ENCODE assay signal across 21 cellular contexts in genomic region chr4:10267066-10267465, GRCh38.
"Had no signal": no experiment of that assay in that cellular context is flagged by ENCODE, and none has a peak within 500 bp of the region (broad histone marks: within the 10 kb centered on the region; RNA-seq: fewer than 3 reads in every experiment).

No MANE protein-coding gene starts in this region.

- H3K27me3 ChIP-seq: cardiac muscle cell had no signal

- DNase-seq: activated CD4-positive, alpha-beta memory T cell treated with anti-CD3 and anti-CD28 coated beads, Interleukin-2, amount 10 ng/mL, durations not matched to agents 7 days and 5 days; activated CD4-positive, alpha-beta T cell treated with anti-CD3 and anti-CD28 coated beads for 36 hours; activated CD4-positive, alpha-beta T cell treated with anti-CD3 and anti-CD28 coated beads, Interleukin-2, amount 50 U/mL, for 1 hour; activated gamma-delta T cell; activated naive CD4-positive, alpha-beta T cell treated with anti-CD3 and anti-CD28 coated beads for 36 hours; activated T-cell treated with anti-CD3 and anti-CD28 coated beads for 4 hours; activated T-cell treated with anti-CD3 and anti-CD28 coated beads, Interleukin-2, amount 50 U/mL, for 48 hours; amygdala; Kasumi-1; NCI-H1048; NCI-H146; NCI-H187 treated with DMSO at 0.1 percent for 48 hours; NCI-H2107; NCI-H345; NCI-H524; NCI-H82; T-helper 1 cell had no signal

- H3K27ac ChIP-seq: cardiac muscle cell, SK-N-MC, VCaP had no signal

- H3K36me3 ChIP-seq: cardiac muscle cell had no signal

- H3K4me3 ChIP-seq: cardiac muscle cell, K562, SK-N-MC had no signal
